In the genomic region with DNA sequence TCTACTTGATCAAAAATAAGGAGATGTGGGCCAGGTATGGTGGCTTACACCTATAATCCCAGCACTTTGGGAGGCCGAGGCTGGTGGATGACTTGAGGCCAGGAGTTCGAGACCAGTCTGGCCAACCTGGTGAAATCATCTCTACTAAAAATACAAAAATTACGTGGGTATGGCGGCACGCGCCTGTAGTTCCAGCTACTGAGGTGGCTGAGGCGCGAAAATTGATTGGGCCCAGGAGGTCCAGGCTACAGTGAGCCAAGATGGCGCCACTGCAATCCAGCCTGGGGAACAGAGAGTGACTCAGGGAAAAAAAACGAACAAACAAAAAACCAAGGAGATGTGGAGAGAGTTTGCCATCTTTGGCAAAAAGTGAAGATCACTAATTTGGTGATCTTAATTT, we compare ENCODE assay signal across 28 cellular contexts.
"Had no signal": no experiment of that assay in that cellular context is flagged by ENCODE, and none has a peak within 500 bp of the region (broad histone marks: within the 10 kb centered on the region; RNA-seq: fewer than 3 reads in every experiment).

No MANE protein-coding gene starts in this region.

- FAIRE-seq: colon, endometrium, endothelial cell of umbilical vein, frontal cortex had no signal

- ATAC-seq: effector memory CD8-positive, alpha-beta T cell; esophagus mucosa; foreskin keratinocyte; gastrocnemius medialis; gastroesophageal sphincter; heart left ventricle; heart right ventricle had no signal

- H3K36me3 ChIP-seq: colonic mucosa, esophagus muscularis mucosa, esophagus squamous epithelium, gastrocnemius medialis, gastroesophageal sphincter, heart left ventricle, heart right ventricle had no signal

- H3K9me3 ChIP-seq: colonic mucosa, esophagus muscularis mucosa, esophagus squamous epithelium, gastrocnemius medialis, gastroesophageal sphincter, heart left ventricle, heart right ventricle had no signal

- H3K27me3 ChIP-seq: colonic mucosa, dorsolateral prefrontal cortex, esophagus muscularis mucosa, esophagus squamous epithelium, foreskin keratinocyte, gastrocnemius medialis, gastroesophageal sphincter, heart left ventricle had no signal

- DNase-seq: colonic mucosa; cortex of kidney; dermis blood vessel endothelial cell; dorsolateral prefrontal cortex; effector CD4-positive, alpha-beta T cell; effector CD8-positive, alpha-beta T cell; effector memory CD4-positive, alpha-beta T cell; effector memory CD8-positive, alpha-beta T cell; endodermal cell; erythroblast; esophagus squamous epithelium; foreskin fibroblast; foreskin keratinocyte; foreskin melanocyte; gastrocnemius medialis; glutamatergic neuron; head of caudate nucleus; heart left ventricle; heart right ventricle had no signal

- H3K4me1 ChIP-seq: colonic mucosa, esophagus muscularis mucosa, foreskin keratinocyte, gastrocnemius medialis, gastroesophageal sphincter, heart left ventricle, heart right ventricle had no signal

- H3K4me3 ChIP-seq: colonic mucosa, coronary artery, dorsolateral prefrontal cortex, esophagus muscularis mucosa, esophagus squamous epithelium, gastrocnemius medialis, gastroesophageal sphincter, heart left ventricle, heart right ventricle had no signal

- H3K27ac ChIP-seq: colonic mucosa, coronary artery, dorsolateral prefrontal cortex, epithelial cell of prostate, esophagus muscularis mucosa, esophagus squamous epithelium, foreskin keratinocyte, gastrocnemius medialis, gastroesophageal sphincter, heart left ventricle, heart right ventricle had no signal
